ENCODE assay signal across 9 cellular contexts in the genomic region with DNA sequence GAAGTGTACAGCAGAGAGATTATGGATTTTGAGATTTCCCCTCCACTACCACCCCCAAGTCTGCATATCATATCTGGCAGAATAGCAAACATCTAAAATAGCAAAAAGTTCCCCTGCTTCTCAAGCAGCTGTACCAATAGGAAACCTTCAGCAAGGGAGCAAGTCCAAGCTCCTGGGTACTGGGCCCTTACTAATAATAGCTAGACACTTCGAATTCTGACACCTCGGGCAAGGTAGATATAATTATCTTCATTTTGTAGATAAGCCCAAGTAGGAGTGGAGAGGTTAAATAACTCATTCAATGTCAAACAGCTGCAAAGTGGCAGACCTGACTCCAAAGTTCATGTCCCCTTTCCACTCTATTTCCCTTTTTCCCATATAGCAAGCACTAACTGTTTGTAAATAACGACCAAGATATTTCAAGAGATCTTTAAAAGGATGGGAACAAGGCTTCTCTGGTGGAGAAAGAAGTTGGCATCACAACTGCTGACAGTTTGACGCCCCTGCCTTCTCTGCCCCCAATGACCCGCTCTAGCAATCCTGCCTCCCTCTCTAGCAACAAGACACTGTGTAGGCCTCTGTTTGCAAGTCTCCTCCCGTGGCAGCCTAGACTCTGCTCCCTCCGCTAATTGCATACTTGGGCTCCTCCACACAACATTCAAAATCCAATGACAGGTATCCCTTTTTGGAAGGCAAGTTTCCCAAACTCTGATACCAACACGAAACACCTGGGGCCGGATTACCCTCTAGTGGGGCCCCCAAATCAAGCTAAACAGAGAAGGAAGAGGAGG. TPM values are rescaled to one million over a fixed set of nuclear protein-coding genes. Genes with fewer than 3 reads are reported as not detected.
DNase-seq lines count a peak whose midpoint lies in the region; ATAC-seq and TF ChIP-seq lines count a peak whose summit lies in the region.
"Had no signal": no experiment of that assay in that cellular context is flagged by ENCODE, and none has a peak within 500 bp of the region (broad histone marks: within the 10 kb centered on the region; RNA-seq: fewer than 3 reads in every experiment).

No MANE protein-coding gene starts in this region.

- peaks cover 20% of the 10 kb centered on the region for H3K36me3 Mint-ChIP-seq in nephron (ENCODE audit: low read depth)

- H3K27me3 Mint-ChIP-seq in nephron (ENCODE audit: low read depth): peaks cover 4% of the 10 kb centered on the region

- TF ChIP-seq CTCF in HFF-Myc (IDR thresholded peaks at IDR 0.05; ENCODE audit: low read depth, low read length, missing control alignments) (no peak), epithelial cell of esophagus (IDR thresholded peaks at IDR 0.05; ENCODE audit: insufficient read depth, low read depth, low read length, missing control alignments) (no peak), nephron (IDR thresholded peaks at IDR 0.05; ENCODE audit: unreplicated experiment in 3 of 3) (no peak)

- H3K4me3 ChIP-seq in HFF-Myc (replicated peaks; ENCODE audit: low read depth, low read length): peak overlapping the region; percentile 86
- peak overlapping the region; percentile 90 for H3K4me3 ChIP-seq in epithelial cell of esophagus (ENCODE audit: low read length)

- in situ Hi-C loops in SK-MEL-5 (cut with HindIII; ENCODE audit: low pct_unique_long_range_greater_than_20kb, low sequenced_read_pairs): no loop called here

- H3K4me1 Mint-ChIP-seq in nephron: peaks cover 37% of the 10 kb centered on the region

- peak; percentile 39 for DNase-seq in GM03348 (ENCODE audit: low spot score)
- no peak for DNase-seq in HFF-Myc (ENCODE audit: extremely low read depth, low read depth)
- DNase-seq in SK-MEL-5 (ENCODE audit: low read depth, low spot score): peak; percentile 35
- no peak for DNase-seq in epithelial cell of esophagus (ENCODE audit: low read depth)
- no peak for DNase-seq in NCI-H2171 (lab: John Stamatoyannopoulos, UW)
- DNase-seq in NCI-H1436 (lab: John Stamatoyannopoulos, UW): no peak

- H3K27ac Mint-ChIP-seq in nephron: peak overlapping the region; percentile 84 to 97 (median 93)

- ATAC-seq in HG03139 (IDR thresholded peaks at IDR 0.05; ENCODE audit: unreplicated experiment): no peak

- H3K4me3 Mint-ChIP-seq in nephron: peak overlapping the region; percentile 93 to 95 (median 94)

- peaks cover 17% of the 10 kb centered on the region for H3K9me3 Mint-ChIP-seq in nephron

RNA-seq across cellular contexts. Expression of a gene that starts 18.7 kb away (rescaled TPM):
- 184 TPM in 2 replicates for total RNA-seq in SK-MEL-5 (2014; rRNA removed; shearing (Covaris generic))
- 140 and 199 TPM in 2 replicates for polyA plus RNA-seq in SK-MEL-5 (2015; cell fraction: cytosol; rRNA removed)
- polyA plus RNA-seq in SK-MEL-5 (2015; cell fraction: nucleus; rRNA removed): 189 and 194 TPM in 2 replicates

RNA-seq across cellular contexts. Expression of a gene that starts 59.1 kb away (rescaled TPM):
- 0.82 and 1.5 TPM in 2 replicates for total RNA-seq in SK-MEL-5 (2014; rRNA removed; shearing (Covaris generic))
- polyA plus RNA-seq in SK-MEL-5 (2015; cell fraction: cytosol; rRNA removed): 1.1 and 2.6 TPM in 2 replicates
- polyA plus RNA-seq in SK-MEL-5 (2015; cell fraction: nucleus; rRNA removed): 1.1 and 2.1 TPM in 2 replicates
- total RNA-seq: T-helper 2 cell treated with Interferon-gamma antibody and Interleukin-4, amounts not matched to agents 100 ng/mL and 5 ng/mL, for 36 hours had no signal

Comparison
In these comparisons a context has a peak if more than half of its experiments do, and no peak if none do; other contexts are left out.
1. DNase-seq: peak in GM03348 (single experiment) and SK-MEL-5 (single experiment); none in HFF-Myc (single experiment), epithelial cell of esophagus (single experiment), NCI-H2171 (single experiment) and NCI-H1436 (single experiment).